In genomic region chr6:29465279-29465678, GRCh38 we compare ENCODE assay signal across 33 cellular contexts. TPM values are rescaled to one million over a fixed set of nuclear protein-coding genes. Genes with fewer than 3 reads are reported as not detected.
"Had no signal": no experiment of that assay in that cellular context is flagged by ENCODE, and none has a peak within 500 bp of the region (broad histone marks: within the 10 kb centered on the region; RNA-seq: fewer than 3 reads in every experiment).

No MANE protein-coding gene starts in this region.

- ATAC-seq: activated naive CD8-positive, alpha-beta T cell treated with anti-CD3 and anti-CD28 coated beads, Interleukin-2, amount 50 U/mL, for 24 hours; activated T-cell treated with anti-CD3 and anti-CD28 coated beads, Interleukin-2, amount 50 U/mL, for 4 hours had no signal

- H3K27ac ChIP-seq: VCaP had no signal

- H3K36me3 Mint-ChIP-seq: activated CD4-positive, alpha-beta memory T cell treated with anti-CD3 and anti-CD28 coated beads for 36 hours; activated naive CD8-positive, alpha-beta T cell; brain had no signal

- H3K9me3 Mint-ChIP-seq: activated B cell treated with CpG ODN at 0.5 μM for 24 hours; activated CD4-positive, alpha-beta memory T cell treated with anti-CD3 and anti-CD28 coated beads for 36 hours; activated naive CD4-positive, alpha-beta T cell treated with anti-CD3 and anti-CD28 coated beads for 36 hours; activated naive CD8-positive, alpha-beta T cell treated with anti-CD3 and anti-CD28 coated beads, Interleukin-2, amount 50 U/mL, for 24 hours; activated T-cell treated with anti-CD3 and anti-CD28 coated beads, Interleukin-2, amount 50 U/mL, for 4 hours; activated T-helper 1 cell treated with anti-CD3 and anti-CD28 coated beads, Interleukin-12 subunit alpha, Interleukin-12 subunit beta, Interleukin-2, Interleukin-4 antibody, amounts not matched to agents 30 ng/mL and 10 ng/mL and 1 ng/mL, durations not matched to agents 14 hours and 24 hours and 36 hours; brain; T-helper 1 cell treated with Interleukin-12 subunit alpha and Interleukin-12 subunit beta and Interleukin-4 antibody, amounts not matched to agents 30 μg/mL and 1 μg/mL, for 36 hours; T-helper 2 cell treated with Interferon-gamma antibody and Interleukin-4, amounts not matched to agents 5 μg/mL and 100 μg/mL, for 36 hours had no signal

- H3K27ac Mint-ChIP-seq: activated B cell treated with CpG ODN at 0.5 μM for 24 hours; activated CD4-positive, alpha-beta memory T cell treated with anti-CD3 and anti-CD28 coated beads for 36 hours; activated naive CD4-positive, alpha-beta T cell treated with anti-CD3 and anti-CD28 coated beads for 36 hours; activated naive CD8-positive, alpha-beta T cell; activated naive CD8-positive, alpha-beta T cell treated with anti-CD3 and anti-CD28 coated beads, Interleukin-2, amount 50 U/mL, for 24 hours; activated T-helper 1 cell treated with anti-CD3 and anti-CD28 coated beads, Interleukin-12 subunit alpha, Interleukin-12 subunit beta, Interleukin-2, Interleukin-4 antibody, amounts not matched to agents 30 ng/mL and 10 ng/mL and 1 ng/mL, durations not matched to agents 14 hours and 24 hours and 36 hours; brain; T-helper 1 cell treated with Interleukin-12 subunit alpha and Interleukin-12 subunit beta and Interleukin-4 antibody, amounts not matched to agents 30 μg/mL and 1 μg/mL, for 36 hours; T-helper 2 cell treated with Interferon-gamma antibody and Interleukin-4, amounts not matched to agents 5 μg/mL and 100 μg/mL, for 36 hours had no signal

- FAIRE-seq: RCC 7860 had no signal

- DNase-seq: activated B cell treated with CpG ODN at 0.5 μM for 24 hours; activated CD4-positive, alpha-beta memory T cell treated with anti-CD3 and anti-CD28 coated beads for 36 hours; activated CD4-positive, alpha-beta T cell treated with anti-CD3 and anti-CD28 coated beads for 4 hours; activated CD4-positive, alpha-beta T cell treated with anti-CD3 and anti-CD28 coated beads, Interleukin-2, amount 50 U/mL, for 1 hour; activated CD4-positive, CD25-positive, alpha-beta regulatory T cell treated with anti-CD3 and anti-CD28 coated beads, Interleukin-2, amount 50 U/mL, for 72 hours; activated CD8-positive, alpha-beta memory T cell treated with anti-CD3 and anti-CD28 coated beads, Interleukin-2, amount 50 U/mL, for 4 hours; activated gamma-delta T cell treated with Interleukin-2 at 50 U/mL for 16 hours; activated naive CD4-positive, alpha-beta T cell treated with anti-CD3 and anti-CD28 coated beads for 36 hours; activated naive CD8-positive, alpha-beta T cell treated with anti-CD3 and anti-CD28 coated beads, Interleukin-2, amount 50 U/mL, for 24 hours; activated T-cell treated with anti-CD3 and anti-CD28 coated beads for 4 hours; activated T-cell treated with anti-CD3 and anti-CD28 coated beads, Interleukin-2, amount 50 U/mL, for 4 hours; anterior cingulate cortex; central memory CD4-positive, alpha-beta T cell; Karpas-422; KBM-7; MM.1S; MV-4-11; NCI-H1092 treated with DMSO at 0.1 percent for 48 hours; NCI-H1417 treated with DMSO at 0.1 percent for 48 hours; NCI-H187 treated with DMSO at 0.1 percent for 48 hours; NCI-H2081 treated with DMSO at 0.1 percent for 48 hours; NCI-H226; NCI-H524 treated with DMSO at 0.1 percent for 48 hours; Right ventricle myocardium superior had no signal

RNA-seq across cellular contexts. Expression of gene OR2H1, which starts 8.3 kb away (rescaled TPM):
- total RNA-seq: activated B cell treated with CpG ODN at 0.5 μM for 24 hours; activated CD4-positive, alpha-beta memory T cell treated with anti-CD3 and anti-CD28 coated beads for 36 hours; activated naive CD4-positive, alpha-beta T cell treated with anti-CD3 and anti-CD28 coated beads for 36 hours; activated T-cell treated with anti-CD3 and anti-CD28 coated beads, Interleukin-2, amount 50 U/mL, for 4 hours; activated T-helper 1 cell treated with anti-CD3 and anti-CD28 coated beads, Interleukin-12 subunit alpha, Interleukin-12 subunit beta, Interleukin-2, Interleukin-4 antibody, amounts not matched to agents 30 ng/mL and 10 ng/mL and 1 ng/mL, durations not matched to agents 14 hours and 24 hours and 36 hours; cerebellum; NCI-H460; Right ventricle myocardium superior had no signal

RNA-seq across cellular contexts. Expression of gene OR11A1, which starts 8.4 kb away (rescaled TPM):
- total RNA-seq: activated B cell treated with CpG ODN at 0.5 μM for 24 hours; activated CD4-positive, alpha-beta memory T cell treated with anti-CD3 and anti-CD28 coated beads for 36 hours; activated naive CD4-positive, alpha-beta T cell treated with anti-CD3 and anti-CD28 coated beads for 36 hours; activated T-cell treated with anti-CD3 and anti-CD28 coated beads, Interleukin-2, amount 50 U/mL, for 4 hours; activated T-helper 1 cell treated with anti-CD3 and anti-CD28 coated beads, Interleukin-12 subunit alpha, Interleukin-12 subunit beta, Interleukin-2, Interleukin-4 antibody, amounts not matched to agents 30 ng/mL and 10 ng/mL and 1 ng/mL, durations not matched to agents 14 hours and 24 hours and 36 hours; cerebellum; NCI-H460; Right ventricle myocardium superior had no signal

RNA-seq across cellular contexts. Expression of gene MAS1L, which starts 22.5 kb away (rescaled TPM):
- total RNA-seq: activated B cell treated with CpG ODN at 0.5 μM for 24 hours; activated CD4-positive, alpha-beta memory T cell treated with anti-CD3 and anti-CD28 coated beads for 36 hours; activated naive CD4-positive, alpha-beta T cell treated with anti-CD3 and anti-CD28 coated beads for 36 hours; activated T-cell treated with anti-CD3 and anti-CD28 coated beads, Interleukin-2, amount 50 U/mL, for 4 hours; activated T-helper 1 cell treated with anti-CD3 and anti-CD28 coated beads, Interleukin-12 subunit alpha, Interleukin-12 subunit beta, Interleukin-2, Interleukin-4 antibody, amounts not matched to agents 30 ng/mL and 10 ng/mL and 1 ng/mL, durations not matched to agents 14 hours and 24 hours and 36 hours; cerebellum; NCI-H460; Right ventricle myocardium superior had no signal

RNA-seq across cellular contexts. Expression of gene OR10C1, which starts 26.2 kb away (rescaled TPM):
- total RNA-seq: activated B cell treated with CpG ODN at 0.5 μM for 24 hours; activated CD4-positive, alpha-beta memory T cell treated with anti-CD3 and anti-CD28 coated beads for 36 hours; activated naive CD4-positive, alpha-beta T cell treated with anti-CD3 and anti-CD28 coated beads for 36 hours; activated T-cell treated with anti-CD3 and anti-CD28 coated beads, Interleukin-2, amount 50 U/mL, for 4 hours; activated T-helper 1 cell treated with anti-CD3 and anti-CD28 coated beads, Interleukin-12 subunit alpha, Interleukin-12 subunit beta, Interleukin-2, Interleukin-4 antibody, amounts not matched to agents 30 ng/mL and 10 ng/mL and 1 ng/mL, durations not matched to agents 14 hours and 24 hours and 36 hours; cerebellum; NCI-H460; Right ventricle myocardium superior had no signal

RNA-seq across cellular contexts. Expression of gene OR12D1, which starts 50.6 kb away (rescaled TPM):
- total RNA-seq: activated B cell treated with CpG ODN at 0.5 μM for 24 hours; activated CD4-positive, alpha-beta memory T cell treated with anti-CD3 and anti-CD28 coated beads for 36 hours; activated naive CD4-positive, alpha-beta T cell treated with anti-CD3 and anti-CD28 coated beads for 36 hours; activated T-cell treated with anti-CD3 and anti-CD28 coated beads, Interleukin-2, amount 50 U/mL, for 4 hours; activated T-helper 1 cell treated with anti-CD3 and anti-CD28 coated beads, Interleukin-12 subunit alpha, Interleukin-12 subunit beta, Interleukin-2, Interleukin-4 antibody, amounts not matched to agents 30 ng/mL and 10 ng/mL and 1 ng/mL, durations not matched to agents 14 hours and 24 hours and 36 hours; cerebellum; NCI-H460; Right ventricle myocardium superior had no signal
